27 cellular contexts compared by ENCODE assay signal in genomic region chr22:44818727-44819126, GRCh38.
"Had no signal": no experiment of that assay in that cellular context is flagged by ENCODE, and none has a peak within 500 bp of the region (broad histone marks: within the 10 kb centered on the region; RNA-seq: fewer than 3 reads in every experiment).

No MANE protein-coding gene starts in this region.

- H3K27me3 ChIP-seq: colonic mucosa, foreskin keratinocyte, neural progenitor cell, right lobe of liver, testis, upper lobe of left lung had no signal

- H3K9me3 Mint-ChIP-seq: central memory CD8-positive, alpha-beta T cell; dendritic cell treated with granulocyte-macrophage colony-stimulating factor and Interleukin-4, amounts not matched to agents 40 ng/mL and 50 ng/mL, for 4 days; naive thymus-derived CD8-positive, alpha-beta T cell; neural progenitor cell; stimulated activated effector memory CD8-positive, alpha-beta T cell treated with anti-CD3 and anti-CD28 coated beads, Interleukin-12 subunit alpha, Interleukin-12 subunit beta, amount 100 ng/mL, for 72 hours had no signal

- H3K36me3 ChIP-seq: colonic mucosa, esophagus muscularis mucosa, gastroesophageal sphincter, heart right ventricle, lower lobe of right lung, neural progenitor cell, right lobe of liver, upper lobe of left lung had no signal

- H3K27me3 Mint-ChIP-seq: dendritic cell treated with granulocyte-macrophage colony-stimulating factor and Interleukin-4, amounts not matched to agents 40 ng/mL and 50 ng/mL, for 4 days had no signal

- H3K9ac ChIP-seq: neural progenitor cell, parathyroid adenoma had no signal

- H3K4me1 Mint-ChIP-seq: central memory CD8-positive, alpha-beta T cell; stimulated activated effector memory CD8-positive, alpha-beta T cell treated with anti-CD3 and anti-CD28 coated beads, Interleukin-12 subunit alpha, Interleukin-12 subunit beta, amount 100 ng/mL, for 72 hours had no signal

- H3K4me1 ChIP-seq: colonic mucosa, foreskin keratinocyte, gastroesophageal sphincter, lower lobe of right lung, parathyroid adenoma, psoas muscle, right lobe of liver had no signal

- ATAC-seq: foreskin keratinocyte; gastroesophageal sphincter; heart right ventricle; left ventricle myocardium superior; lower lobe of right lung; naive thymus-derived CD8-positive, alpha-beta T cell; psoas muscle; right lobe of liver; stimulated activated effector memory CD8-positive, alpha-beta T cell treated with anti-CD3 and anti-CD28 coated beads, Interleukin-12 subunit alpha, Interleukin-12 subunit beta, amount 100 ng/mL, for 72 hours had no signal

- H3K4me3 Mint-ChIP-seq: central memory CD8-positive, alpha-beta T cell; dendritic cell treated with granulocyte-macrophage colony-stimulating factor and Interleukin-4, amounts not matched to agents 40 ng/mL and 50 ng/mL, for 4 days; naive thymus-derived CD8-positive, alpha-beta T cell; neural progenitor cell; stimulated activated effector memory CD8-positive, alpha-beta T cell treated with anti-CD3 and anti-CD28 coated beads, Interleukin-12 subunit alpha, Interleukin-12 subunit beta, amount 100 ng/mL, for 72 hours had no signal

- H3K9me3 ChIP-seq: colonic mucosa, esophagus muscularis mucosa, gastroesophageal sphincter, lower lobe of right lung, psoas muscle, right lobe of liver, testis, tibial artery, upper lobe of left lung had no signal

- DNase-seq: colonic mucosa; effector CD8-positive, alpha-beta T cell; foreskin keratinocyte; glutamatergic neuron; heart right ventricle; hippocampal formation; kidney glomerular epithelial cell; lower lobe of right lung; naive thymus-derived CD8-positive, alpha-beta T cell; stimulated activated CD4-positive, alpha-beta T cell treated with anti-CD3 and anti-CD28 coated beads, Interleukin-2, amount 100 ng/mL, for 24 hours; stimulated activated CD4-positive, alpha-beta T cell treated with anti-CD3 and anti-CD28 coated beads, Interleukin-4, amount 100 ng/mL, for 24 hours; stimulated activated naive CD4-positive, alpha-beta T cell treated with Interleukin-2 at 50 U/mL for 16 hours; substantia nigra; testis; tibial artery; upper lobe of left lung had no signal

- H3K36me3 Mint-ChIP-seq: naive thymus-derived CD8-positive, alpha-beta T cell; neural progenitor cell; stimulated activated effector memory CD8-positive, alpha-beta T cell treated with anti-CD3 and anti-CD28 coated beads, Interleukin-12 subunit alpha, Interleukin-12 subunit beta, amount 100 ng/mL, for 72 hours had no signal

- H3K27ac Mint-ChIP-seq: dendritic cell treated with granulocyte-macrophage colony-stimulating factor and Interleukin-4, amounts not matched to agents 40 ng/mL and 50 ng/mL, for 4 days; neural progenitor cell; stimulated activated effector memory CD8-positive, alpha-beta T cell treated with anti-CD3 and anti-CD28 coated beads, Interleukin-12 subunit alpha, Interleukin-12 subunit beta, amount 100 ng/mL, for 72 hours had no signal

- H3K27ac ChIP-seq: colonic mucosa, esophagus muscularis mucosa, foreskin keratinocyte, gastroesophageal sphincter, heart right ventricle, lower lobe of right lung, neural progenitor cell, parathyroid adenoma, psoas muscle, right lobe of liver, testis, tibial artery, upper lobe of left lung had no signal

- H3K4me3 ChIP-seq: colonic mucosa, esophagus muscularis mucosa, gastroesophageal sphincter, heart right ventricle, lower lobe of right lung, neural progenitor cell, psoas muscle, right lobe of liver, smooth muscle cell, testis, tibial artery, upper lobe of left lung had no signal
